In the genomic region with DNA sequence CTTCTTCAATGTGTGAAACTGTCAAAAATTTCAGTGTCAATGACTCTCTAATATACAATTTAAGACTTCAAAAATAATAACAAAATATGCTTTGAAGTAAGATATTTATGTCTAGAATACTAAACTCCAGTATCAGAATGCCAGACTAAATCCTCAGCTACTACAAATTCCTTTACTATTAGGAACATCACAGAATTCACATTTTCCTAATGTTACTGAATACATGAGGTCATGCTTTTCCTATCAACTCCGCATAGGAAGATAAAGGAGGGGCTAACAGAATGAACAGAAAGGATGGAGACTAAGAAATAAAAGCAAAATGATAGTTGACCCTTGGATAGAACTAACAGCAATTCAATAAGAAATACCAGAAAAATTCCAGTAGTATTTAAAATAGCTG, we compare ENCODE assay signal across 23 cellular contexts.
"Had no signal": no experiment of that assay in that cellular context is flagged by ENCODE, and none has a peak within 500 bp of the region (broad histone marks: within the 10 kb centered on the region; RNA-seq: fewer than 3 reads in every experiment).

No MANE protein-coding gene starts in this region.

- FAIRE-seq: endometrium, kidney had no signal

- H3K27ac ChIP-seq: dorsolateral prefrontal cortex, gastrocnemius medialis, heart right ventricle, ovary, testis, tibial nerve, upper lobe of right lung, vagina had no signal

- H3K9me3 ChIP-seq: gastrocnemius medialis, heart right ventricle, ovary, testis, tibial nerve, upper lobe of right lung, vagina had no signal

- H3K4me1 ChIP-seq: gastrocnemius medialis, heart right ventricle, testis, tibial nerve, upper lobe of right lung, vagina had no signal

- H3K4me3 ChIP-seq: dorsolateral prefrontal cortex, gastrocnemius medialis, heart right ventricle, lung, ovary, testis, tibial nerve, upper lobe of right lung, vagina had no signal

- ATAC-seq: esophagus mucosa; gastrocnemius medialis; heart right ventricle; left cardiac atrium; left ventricle myocardium superior; natural killer cell; right cardiac atrium; stimulated activated naive B cell treated with anti-CD40 and anti-IgM and Interleukin-4, amounts not matched to agents 10 μg/mL and 1 μg/mL and 100 μg/mL, for 72 hours; stimulated activated naive CD8-positive, alpha-beta T cell treated with anti-CD3 and anti-CD28 coated beads, Interleukin-15, amount 100 ng/mL, for 72 hours; upper lobe of right lung had no signal

- H3K36me3 ChIP-seq: ovary, upper lobe of right lung had no signal

- DNase-seq: cortex of kidney; dorsolateral prefrontal cortex; effector memory CD4-positive, alpha-beta T cell; gastrocnemius medialis; heart right ventricle; hypothalamus; kidney; left cardiac atrium; left ventricle myocardium superior; natural killer cell; ovary; right cardiac atrium; stimulated activated CD4-positive, alpha-beta T cell treated with anti-CD3 and anti-CD28 coated beads, Interleukin-2, amount 100 ng/mL, for 24 hours; stimulated activated CD4-positive, alpha-beta T cell treated with anti-CD3 and anti-CD28 coated beads, Interleukin-4, amount 100 ng/mL, for 4 hours; stimulated activated naive B cell treated with anti-CD40 and anti-IgM and Interleukin-4, amounts not matched to agents 10 μg/mL and 1 μg/mL and 100 μg/mL, for 72 hours; stimulated activated naive CD8-positive, alpha-beta T cell treated with anti-CD3 and anti-CD28 coated beads, Interleukin-15, amount 100 ng/mL, for 72 hours; testis; upper lobe of right lung had no signal

- H3K27me3 ChIP-seq: dorsolateral prefrontal cortex, gastrocnemius medialis, heart right ventricle, ovary, testis, tibial nerve, upper lobe of right lung, vagina had no signal
